In the genomic region with DNA sequence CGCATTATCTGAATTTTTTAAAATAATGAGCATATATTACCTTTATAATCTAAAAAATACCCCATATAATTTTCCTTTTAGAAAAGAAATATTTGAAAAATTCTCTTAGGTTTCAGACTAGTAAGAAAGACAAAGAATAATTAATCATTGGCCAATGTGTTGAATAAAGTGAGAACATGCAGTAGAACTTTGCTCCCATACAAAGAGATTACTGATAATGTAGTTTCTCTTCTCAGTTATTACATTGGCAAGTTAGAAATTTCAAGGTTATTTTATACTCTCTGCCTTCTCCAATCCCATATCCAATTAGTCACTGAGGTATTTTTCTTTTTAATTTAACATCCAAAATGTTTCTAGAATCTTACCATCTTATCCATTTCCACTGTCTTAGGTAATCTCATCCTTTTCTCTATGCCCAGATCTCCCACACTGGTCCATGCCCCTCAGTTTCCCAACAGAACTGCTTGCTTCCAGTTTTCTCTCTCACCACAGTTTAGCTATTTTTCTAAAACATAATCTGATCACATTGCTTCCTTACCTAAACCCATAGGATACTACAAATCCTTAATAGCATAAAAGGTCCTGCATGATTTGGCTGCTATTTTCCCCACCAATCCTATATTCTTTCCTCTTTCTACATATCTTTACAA, we compare ENCODE assay signal across 19 cellular contexts. TPM values are rescaled to one million over a fixed set of nuclear protein-coding genes. Genes with fewer than 3 reads are reported as not detected.
DNase-seq lines count a peak whose midpoint lies in the region; ATAC-seq, FAIRE-seq and TF ChIP-seq lines count a peak whose summit lies in the region.
"Had no signal": no experiment of that assay in that cellular context is flagged by ENCODE, and none has a peak within 500 bp of the region (broad histone marks: within the 10 kb centered on the region; RNA-seq: fewer than 3 reads in every experiment).

No MANE protein-coding gene starts in this region.

- no peak overlapping the region for H3K9ac ChIP-seq in liver (ENCODE audit: low read depth in 1 of 2, low read length in 2 of 2)

- H3K4me3 ChIP-seq in CD4-positive, CD25-positive, alpha-beta regulatory T cell (ENCODE audit: low read depth, low read length) = no peak overlapping the region
- H3K4me3 ChIP-seq in liver (ENCODE audit: low read depth in 1 of 3, low read length in 3 of 3) = peak overlapping the region in 1 of 3 donors; percentile 32
- H3K4me3 ChIP-seq: GM12878, GM23338, PC-9 had no signal

- peak overlapping the region in 3 of 4 donors; percentile 3 for H3K4me3 Mint-ChIP-seq in CD4-positive, CD25-positive, alpha-beta regulatory T cell
- H3K4me3 Mint-ChIP-seq in central memory CD8-positive, alpha-beta T cell = no peak overlapping the region
- H3K4me3 Mint-ChIP-seq: GM23338 had no signal

- H3K27me3 Mint-ChIP-seq in CD4-positive, CD25-positive, alpha-beta regulatory T cell = no peaks in the 10 kb centered on the region
- no peaks in the 10 kb centered on the region for H3K27me3 Mint-ChIP-seq in central memory CD8-positive, alpha-beta T cell

- 91% methylated on average over 1 of the region's 1 CpG for WGBS in liver

- no peaks in the 10 kb centered on the region for H3K9me3 ChIP-seq in CD4-positive, CD25-positive, alpha-beta regulatory T cell (ENCODE audit: control insufficient read depth in 2 of 2, low read length in 2 of 2)
- H3K9me3 ChIP-seq in liver (ENCODE audit: control insufficient read depth in 4 of 4, low read length in 3 of 4) = no peaks in the 10 kb centered on the region

- DNase-seq in CD4-positive, CD25-positive, alpha-beta regulatory T cell = no peak
- no peak for DNase-seq in central memory CD8-positive, alpha-beta T cell (ENCODE audit: low spot score in 2 of 2)
- DNase-seq in NCI-H2196 treated with DMSO at 0.1 percent for 48 hours (lab: John Stamatoyannopoulos, UW; ENCODE audit: unreplicated experiment) (no peak), RPMI8226 (no peak), NOMO-1 treated with DMSO at 0.1 percent for 48 hours (lab: John Stamatoyannopoulos, UW; ENCODE audit: unreplicated experiment) (no peak)
- DNase-seq: DND-41, GDM1, NCI-H1436, NCI-H2029 treated with DMSO at 0.1 percent for 48 hours, NCI-H2171 treated with DMSO at 0.1 percent for 48 hours, NCI-H510A, NCI-H774, PC-9, SHP77 had no signal

- H3K27ac ChIP-seq in CD4-positive, CD25-positive, alpha-beta regulatory T cell (ENCODE audit: insufficient read depth, low read length, poor library complexity, severe bottlenecking) = no peak overlapping the region
- peak overlapping the region; percentile 35 to 52 for H3K27ac ChIP-seq in liver (ENCODE audit: low read depth in 1 of 2, low read length in 2 of 2)
- H3K27ac ChIP-seq: PC-9 had no signal

- H3K36me3 Mint-ChIP-seq in CD4-positive, CD25-positive, alpha-beta regulatory T cell = peaks cover 8% of the 10 kb centered on the region
- peaks cover 24% of the 10 kb centered on the region for H3K36me3 Mint-ChIP-seq in central memory CD8-positive, alpha-beta T cell (ENCODE audit: insufficient read depth)

- no peak for TF ChIP-seq CTCF in liver (IDR thresholded peaks at IDR 0.05; ENCODE audit: low read depth, low read length, missing input control)

- no peaks in the 10 kb centered on the region for H3K27me3 ChIP-seq in CD4-positive, CD25-positive, alpha-beta regulatory T cell (ENCODE audit: control insufficient read depth, insufficient read depth, low read length)
- H3K27me3 ChIP-seq in liver (ENCODE audit: control insufficient read depth in 4 of 4, insufficient read depth in 4 of 4, low read length in 3 of 4) = no peaks in the 10 kb centered on the region

- ATAC-seq in CD4-positive, CD25-positive, alpha-beta regulatory T cell (ENCODE audit: low read depth in 2 of 2) = no peak
- ATAC-seq in central memory CD8-positive, alpha-beta T cell (replicated peaks; ENCODE audit: extremely low read depth, poor library complexity, severe bottlenecking) = no peak
- ATAC-seq: GM12878, GM23338, HCT116 had no signal

- peak overlapping the region in 2 of 3 donors; percentile 2 to 18 for H3K27ac Mint-ChIP-seq in CD4-positive, CD25-positive, alpha-beta regulatory T cell
- H3K27ac Mint-ChIP-seq in central memory CD8-positive, alpha-beta T cell (ENCODE audit: low read depth) = peak overlapping the region; percentile 47
- H3K27ac Mint-ChIP-seq: GM23338 had no signal

- peaks cover 18% of the 10 kb centered on the region for H3K36me3 ChIP-seq in CD4-positive, CD25-positive, alpha-beta regulatory T cell (ENCODE audit: control insufficient read depth, insufficient read depth, low read length)
- H3K36me3 ChIP-seq in liver (ENCODE audit: control insufficient read depth in 4 of 4, insufficient read depth in 3 of 4, low read depth in 1 of 4, low read length in 3 of 4) = peaks cover 0 to 2% (median under 1%) of the 10 kb centered on the region in 4 donors

- H3K9me3 Mint-ChIP-seq in CD4-positive, CD25-positive, alpha-beta regulatory T cell = no peaks in the 10 kb centered on the region
- no peaks in the 10 kb centered on the region for H3K9me3 Mint-ChIP-seq in central memory CD8-positive, alpha-beta T cell
- H3K9me3 Mint-ChIP-seq: GM23338 had no signal

- peak; percentile 70 for FAIRE-seq in G401.6 (lab: Jason Lieb, UNC)
- FAIRE-seq: GM12878 had no signal

- H3K4me1 ChIP-seq in CD4-positive, CD25-positive, alpha-beta regulatory T cell (ENCODE audit: control insufficient read depth, insufficient read depth, low read length, poor library complexity, severe bottlenecking) = peaks cover 7% of the 10 kb centered on the region
- peaks cover 2 to 49% (median 35%) of the 10 kb centered on the region in 4 donors for H3K4me1 ChIP-seq in liver (ENCODE audit: control insufficient read depth in 4 of 4, insufficient read depth in 4 of 4, low read length in 3 of 4)

- H3K4me1 Mint-ChIP-seq in CD4-positive, CD25-positive, alpha-beta regulatory T cell = peaks cover 37 to 61% (median 50%) of the 10 kb centered on the region in 4 donors
- peaks cover 52% of the 10 kb centered on the region for H3K4me1 Mint-ChIP-seq in central memory CD8-positive, alpha-beta T cell

- no peak for TF ChIP-seq RAD21 in liver (IDR thresholded peaks at IDR 0.05)

TF ChIP-seq in liver, 16 proteins besides CTCF, POLR2A, EP300 and RAD21:
- TF ChIP-seq HNF4A (conservative IDR thresholded peaks at IDR 0.05) (peak; percentile 75 to 83), GABPA (IDR thresholded peaks at IDR 0.05 in 1 of 2, conservative IDR thresholded peaks at IDR 0.05 in 1 of 2) (no peak), HNF4G (IDR thresholded peaks at IDR 0.05) (peak; percentile 45), RXRA (IDR thresholded peaks at IDR 0.05) (peak in 1 of 2 donors; percentile 29), YY1 (IDR thresholded peaks at IDR 0.05) (no peak), SP1 (IDR thresholded peaks at IDR 0.05) (peak; percentile 35), JUND (IDR thresholded peaks at IDR 0.05) (peak in 1 of 2 donors; percentile 31), FOXA2 (IDR thresholded peaks at IDR 0.05) (no peak)
- TF ChIP-seq, protein P1, sequence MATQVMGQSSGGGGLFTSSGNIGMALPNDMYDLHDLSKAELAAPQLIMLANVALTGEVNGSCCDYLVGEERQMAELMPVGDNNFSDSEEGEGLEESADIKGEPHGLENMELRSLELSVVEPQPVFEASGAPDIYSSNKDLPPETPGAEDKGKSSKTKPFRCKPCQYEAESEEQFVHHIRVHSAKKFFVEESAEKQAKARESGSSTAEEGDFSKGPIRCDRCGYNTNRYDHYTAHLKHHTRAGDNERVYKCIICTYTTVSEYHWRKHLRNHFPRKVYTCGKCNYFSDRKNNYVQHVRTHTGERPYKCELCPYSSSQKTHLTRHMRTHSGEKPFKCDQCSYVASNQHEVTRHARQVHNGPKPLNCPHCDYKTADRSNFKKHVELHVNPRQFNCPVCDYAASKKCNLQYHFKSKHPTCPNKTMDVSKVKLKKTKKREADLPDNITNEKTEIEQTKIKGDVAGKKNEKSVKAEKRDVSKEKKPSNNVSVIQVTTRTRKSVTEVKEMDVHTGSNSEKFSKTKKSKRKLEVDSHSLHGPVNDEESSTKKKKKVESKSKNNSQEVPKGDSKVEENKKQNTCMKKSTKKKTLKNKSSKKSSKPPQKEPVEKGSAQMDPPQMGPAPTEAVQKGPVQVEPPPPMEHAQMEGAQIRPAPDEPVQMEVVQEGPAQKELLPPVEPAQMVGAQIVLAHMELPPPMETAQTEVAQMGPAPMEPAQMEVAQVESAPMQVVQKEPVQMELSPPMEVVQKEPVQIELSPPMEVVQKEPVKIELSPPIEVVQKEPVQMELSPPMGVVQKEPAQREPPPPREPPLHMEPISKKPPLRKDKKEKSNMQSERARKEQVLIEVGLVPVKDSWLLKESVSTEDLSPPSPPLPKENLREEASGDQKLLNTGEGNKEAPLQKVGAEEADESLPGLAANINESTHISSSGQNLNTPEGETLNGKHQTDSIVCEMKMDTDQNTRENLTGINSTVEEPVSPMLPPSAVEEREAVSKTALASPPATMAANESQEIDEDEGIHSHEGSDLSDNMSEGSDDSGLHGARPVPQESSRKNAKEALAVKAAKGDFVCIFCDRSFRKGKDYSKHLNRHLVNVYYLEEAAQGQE (IDR thresholded peaks at IDR 0.05) = no peak
- TF ChIP-seq, protein P2, sequence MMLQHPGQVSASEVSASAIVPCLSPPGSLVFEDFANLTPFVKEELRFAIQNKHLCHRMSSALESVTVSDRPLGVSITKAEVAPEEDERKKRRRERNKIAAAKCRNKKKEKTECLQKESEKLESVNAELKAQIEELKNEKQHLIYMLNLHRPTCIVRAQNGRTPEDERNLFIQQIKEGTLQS (IDR thresholded peaks at IDR 0.05) = no peak
TF ChIP-seq in liver: peak in this region for 5.

RNA-seq across cellular contexts. Expression of a gene that starts 10.8 kb away (rescaled TPM):
- 121 TPM for total RNA-seq in CD4-positive, CD25-positive, alpha-beta regulatory T cell
- polyA plus RNA-seq in CD4-positive, CD25-positive, alpha-beta regulatory T cell = 10 to 100 TPM; 53.5 to 99.1 (median 79.8) TPM
- 10 to 100 TPM; 31.9 to 41.4 TPM for total RNA-seq in liver
- 10 to 100 TPM in 1 of 2 donors, 1 to 10 TPM in 1; 4.3 to 19.8 TPM for polyA plus RNA-seq in liver
